9 cellular contexts compared by ENCODE assay signal in the genomic region with DNA sequence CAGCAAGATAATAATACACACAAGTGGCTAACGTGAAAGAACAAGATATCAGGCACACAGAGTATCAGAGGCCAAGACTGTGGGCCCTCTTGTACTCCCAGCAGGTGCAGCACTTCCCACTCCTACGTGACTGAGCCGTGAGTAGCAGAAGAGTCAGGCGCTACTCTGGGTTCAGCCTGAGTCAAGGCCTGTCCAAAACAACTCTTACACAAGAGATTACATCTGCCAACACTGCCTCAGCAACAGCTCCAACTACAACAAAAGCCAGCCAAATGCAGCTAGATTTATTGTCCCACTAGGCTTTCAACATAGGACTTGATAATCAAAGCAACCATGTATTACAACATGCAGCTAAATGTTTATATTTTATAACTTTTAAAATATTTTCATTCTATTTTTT. TPM values are rescaled to one million over a fixed set of nuclear protein-coding genes. Genes with fewer than 3 reads are reported as not detected.
DNase-seq lines count a peak whose midpoint lies in the region; ATAC-seq and TF ChIP-seq lines count a peak whose summit lies in the region.
"Had no signal": no experiment of that assay in that cellular context is flagged by ENCODE, and none has a peak within 500 bp of the region (broad histone marks: within the 10 kb centered on the region; RNA-seq: fewer than 3 reads in every experiment).

No MANE protein-coding gene starts in this region.

- H3K4me3 ChIP-seq in fibroblast of pulmonary artery (replicated peaks; ENCODE audit: low read depth, low read length): no peak overlapping the region

- no peak for TF ChIP-seq CTCF in fibroblast of pulmonary artery (IDR thresholded peaks at IDR 0.05; ENCODE audit: low read length, missing control alignments)

- peak; percentile 44 for DNase-seq in DMS79 treated with DMSO at 0.1 percent for 48 hours (lab: John Stamatoyannopoulos, UW)
- DNase-seq in NCI-H510A treated with DMSO at 0.1 percent for 48 hours (lab: John Stamatoyannopoulos, UW): peak; percentile 26
- peak; percentile 96 for DNase-seq in fibroblast of pulmonary artery (ENCODE audit: low read depth)
- peak; percentile 15 for DNase-seq in occipital lobe (lab: John Stamatoyannopoulos, UW)
- DNase-seq in stimulated activated CD4-positive, alpha-beta T cell treated with anti-CD3 and anti-CD28 coated beads, Interleukin-4, amount 100 ng/mL, for 24 hours: no peak
- no peak for DNase-seq in NOMO-1 (lab: John Stamatoyannopoulos, UW; ENCODE audit: unreplicated experiment in 2 of 2)
- no peak for DNase-seq in cerebellar nuclear complex (lab: John Stamatoyannopoulos, UW)
- DNase-seq: GF-D8 had no signal

- no peak for ATAC-seq in GM18519 (IDR thresholded peaks at IDR 0.05; ENCODE audit: low FRiP score, unreplicated experiment)

RNA-seq across cellular contexts. Expression of a gene that starts 56.2 kb away (rescaled TPM):
- total RNA-seq in occipital lobe: 29.8 TPM

Comparison
In these comparisons a context has a peak if more than half of its experiments do, and no peak if none do; other contexts are left out.
1. DNase-seq: peak in DMS79 treated with DMSO at 0.1 percent for 48 hours (single experiment), NCI-H510A treated with DMSO at 0.1 percent for 48 hours (single experiment), fibroblast of pulmonary artery (single experiment) and occipital lobe (single experiment); none in stimulated activated CD4-positive, alpha-beta T cell treated with anti-CD3 and anti-CD28 coated beads, Interleukin-4, amount 100 ng/mL, for 24 hours (single experiment), NOMO-1 (0 of 2) and cerebellar nuclear complex (0 of 2).